ENCODE assay signal across 8 cellular contexts in genomic region chr4:6641164-6641970, GRCh38. TPM values are rescaled to one million over a fixed set of nuclear protein-coding genes. Genes with fewer than 3 reads are reported as not detected.
DNase-seq lines count a peak whose midpoint lies in the region; ATAC-seq, FAIRE-seq and TF ChIP-seq lines count a peak whose summit lies in the region.

No MANE protein-coding gene starts in this region.

- H3K27me3 ChIP-seq in bronchial epithelial cell (ENCODE audit: control insufficient read depth, insufficient read depth, low read length), result no peaks in the 10 kb centered on the region
- H3K27me3 ChIP-seq in kidney epithelial cell (ENCODE audit: control insufficient read depth, insufficient read depth, low read length), result no peaks in the 10 kb centered on the region

- peaks cover 7% of the 10 kb centered on the region for H3K36me3 ChIP-seq in bronchial epithelial cell (ENCODE audit: control insufficient read depth, insufficient read depth, low read length)
- H3K36me3 ChIP-seq in kidney epithelial cell (ENCODE audit: control insufficient read depth, insufficient read depth, low read length), result peaks cover 2% of the 10 kb centered on the region

- TF ChIP-seq CTCF in bronchial epithelial cell (IDR thresholded peaks at IDR 0.05; ENCODE audit: insufficient read depth, low read length, severe bottlenecking) (no peak), kidney epithelial cell (IDR thresholded peaks at IDR 0.05; ENCODE audit: insufficient read depth, low read length, poor library complexity, severe bottlenecking) (no peak)

- peaks cover 26% of the 10 kb centered on the region for H3K4me1 Mint-ChIP-seq in T-helper 1 cell treated with Interleukin-12 subunit alpha and Interleukin-12 subunit beta and Interleukin-4 antibody, amounts not matched to agents 30 μg/mL and 1 μg/mL, for 36 hours (ENCODE audit: low read depth)

- peak overlapping the region; percentile 100 for H3K4me3 Mint-ChIP-seq in T-helper 1 cell treated with Interleukin-12 subunit alpha and Interleukin-12 subunit beta and Interleukin-4 antibody, amounts not matched to agents 30 μg/mL and 1 μg/mL, for 36 hours

- peak; percentile 13 for ATAC-seq in HG03103 (IDR thresholded peaks at IDR 0.05; ENCODE audit: low read depth, unreplicated experiment)

- peaks cover 6% of the 10 kb centered on the region for H3K9me3 Mint-ChIP-seq in T-helper 1 cell treated with Interleukin-12 subunit alpha and Interleukin-12 subunit beta and Interleukin-4 antibody, amounts not matched to agents 30 μg/mL and 1 μg/mL, for 36 hours

- H3K36me3 Mint-ChIP-seq in T-helper 1 cell treated with Interleukin-12 subunit alpha and Interleukin-12 subunit beta and Interleukin-4 antibody, amounts not matched to agents 30 μg/mL and 1 μg/mL, for 36 hours (ENCODE audit: low read depth), result peaks cover 35% of the 10 kb centered on the region

- FAIRE-seq in bronchial epithelial cell (lab: Jason Lieb, UNC), result no peak

- peak overlapping the region; percentile 100 for H3K27ac Mint-ChIP-seq in T-helper 1 cell treated with Interleukin-12 subunit alpha and Interleukin-12 subunit beta and Interleukin-4 antibody, amounts not matched to agents 30 μg/mL and 1 μg/mL, for 36 hours

- no peaks in the 10 kb centered on the region for H3K27me3 Mint-ChIP-seq in T-helper 1 cell treated with Interleukin-12 subunit alpha and Interleukin-12 subunit beta and Interleukin-4 antibody, amounts not matched to agents 30 μg/mL and 1 μg/mL, for 36 hours (ENCODE audit: low read depth)

- H3K4me3 ChIP-seq in bronchial epithelial cell (ENCODE audit: low read depth, low read length) (peak overlapping the region; percentile 90), kidney epithelial cell (ENCODE audit: low read depth, low read length) (peak overlapping the region; percentile 71)

- DNase-seq in NK-92 treated with Interleukin-12 subunit alpha and Interleukin-12 subunit beta, amount 100 ng/mL, for 24 hours (lab: John Stamatoyannopoulos, UW), result peak; percentile 32
- DNase-seq in NK-92 (lab: John Stamatoyannopoulos, UW; ENCODE audit: unreplicated experiment) (no peak), bronchial epithelial cell (ENCODE audit: low read depth) (peak; percentile 48), kidney epithelial cell (ENCODE audit: low read depth) (no peak), NCI-H1694 (lab: John Stamatoyannopoulos, UW) (no peak)
- DNase-seq in stimulated activated CD4-positive, alpha-beta T cell treated with anti-CD3 and anti-CD28 coated beads, Interleukin-2, amount 100 ng/mL, for 24 hours, result peak; percentile 49 to 54

RNA-seq across cellular contexts. Expression of gene MRFAP1, which starts 0.9 kb away (rescaled TPM):
- total RNA-seq in bronchial epithelial cell, result 69.5 and 127 TPM in 2 replicates
- total RNA-seq in kidney epithelial cell, result 238 and 255 TPM in 2 replicates

RNA-seq across cellular contexts. Expression of gene S100P, which starts 52.3 kb away (rescaled TPM):
- total RNA-seq in bronchial epithelial cell (641 and 928 TPM in 2 replicates), kidney epithelial cell (6.8 and 8.8 TPM in 2 replicates)

Comparison
In these comparisons a context has a peak if more than half of its experiments do, and no peak if none do; other contexts are left out.
1. DNase-seq: peak in NK-92 treated with Interleukin-12 subunit alpha and Interleukin-12 subunit beta, amount 100 ng/mL, for 24 hours (single experiment), bronchial epithelial cell (single experiment) and stimulated activated CD4-positive, alpha-beta T cell treated with anti-CD3 and anti-CD28 coated beads, Interleukin-2, amount 100 ng/mL, for 24 hours (2 of 2); none in NK-92 (single experiment), kidney epithelial cell (single experiment) and NCI-H1694 (single experiment).
2. RNA of gene S100P, which starts 52.3 kb away (total RNA-seq): 641 to 928 TPM in bronchial epithelial cell; 6.8 to 8.8 TPM in kidney epithelial cell; every median in the first group is over 10 times any median in the second.